25 cellular contexts compared by ENCODE assay signal in genomic region chr6:85977661-85978060, GRCh38.
"Had no signal": no experiment of that assay in that cellular context is flagged by ENCODE, and none has a peak within 500 bp of the region (broad histone marks: within the 10 kb centered on the region; RNA-seq: fewer than 3 reads in every experiment).

No MANE protein-coding gene starts in this region.

- H3K79me2 ChIP-seq: parathyroid adenoma had no signal

- H3K4me1 Mint-ChIP-seq: naive thymus-derived CD8-positive, alpha-beta T cell; nephron; neural crest cell; stimulated activated memory B cell treated with anti-CD40 and anti-IgM and Interleukin-4, amounts not matched to agents 10 μg/mL and 1 μg/mL and 100 μg/mL, for 72 hours; stimulated activated naive CD8-positive, alpha-beta T cell treated with anti-CD3 and anti-CD28 coated beads, Interleukin-15, amount 100 ng/mL, for 72 hours had no signal

- H3K4me3 ChIP-seq: lung, psoas muscle, right atrium auricular region, right lobe of liver, smooth muscle cell, testis, thyroid gland, transverse colon, upper lobe of left lung had no signal

- H3K9me3 ChIP-seq: neutrophil, psoas muscle, right atrium auricular region, right lobe of liver, testis, thyroid gland, transverse colon had no signal

- DNase-seq: hippocampal formation; kidney glomerular epithelial cell; left cardiac atrium; naive thymus-derived CD8-positive, alpha-beta T cell; occipital lobe; psoas muscle; right lobe of liver; stimulated activated CD4-positive, alpha-beta T cell treated with anti-CD3 and anti-CD28 coated beads, Interleukin-1b, Interleukin-23, amount 100 ng/mL, for 48 hours; stimulated activated CD4-positive, alpha-beta T cell treated with anti-CD3 and anti-CD28 coated beads, Interleukin-2, amount 100 ng/mL, for 48 hours; stimulated activated CD4-positive, alpha-beta T cell treated with anti-CD3 and anti-CD28 coated beads, Interleukin-4, amount 100 ng/mL, for 4 hours; stimulated activated CD8-positive, alpha-beta memory T cell treated with anti-CD3 and anti-CD28 coated beads, Interleukin-4, amount 100 ng/mL, for 48 hours; stimulated activated naive CD4-positive, alpha-beta T cell treated with Interleukin-2 at 50 U/mL for 16 hours; stimulated activated naive CD8-positive, alpha-beta T cell treated with anti-CD3 and anti-CD28 coated beads, Interleukin-15, amount 100 ng/mL, for 72 hours; testis; thyroid gland; transverse colon; upper lobe of left lung had no signal

- H3K27me3 Mint-ChIP-seq: stimulated activated memory B cell treated with anti-CD40 and anti-IgM and Interleukin-4, amounts not matched to agents 10 μg/mL and 1 μg/mL and 100 μg/mL, for 72 hours; stimulated activated naive CD8-positive, alpha-beta T cell treated with anti-CD3 and anti-CD28 coated beads, Interleukin-15, amount 100 ng/mL, for 72 hours had no signal

- H3K4me3 Mint-ChIP-seq: naive thymus-derived CD8-positive, alpha-beta T cell; nephron; neural crest cell; stimulated activated memory B cell treated with anti-CD40 and anti-IgM and Interleukin-4, amounts not matched to agents 10 μg/mL and 1 μg/mL and 100 μg/mL, for 72 hours; stimulated activated naive CD8-positive, alpha-beta T cell treated with anti-CD3 and anti-CD28 coated beads, Interleukin-15, amount 100 ng/mL, for 72 hours had no signal

- H3K4me1 ChIP-seq: psoas muscle, right atrium auricular region, right lobe of liver, testis, thyroid gland, transverse colon had no signal

- H3K27ac Mint-ChIP-seq: naive thymus-derived CD8-positive, alpha-beta T cell; nephron; stimulated activated memory B cell treated with anti-CD40 and anti-IgM and Interleukin-4, amounts not matched to agents 10 μg/mL and 1 μg/mL and 100 μg/mL, for 72 hours; stimulated activated naive CD8-positive, alpha-beta T cell treated with anti-CD3 and anti-CD28 coated beads, Interleukin-15, amount 100 ng/mL, for 72 hours had no signal

- H3K27me3 ChIP-seq: neutrophil, right atrium auricular region, right lobe of liver, testis, thyroid gland, transverse colon, upper lobe of left lung had no signal

- H3K27ac ChIP-seq: neutrophil, parathyroid adenoma, psoas muscle, right atrium auricular region, right lobe of liver, testis, thyroid gland, transverse colon, upper lobe of left lung had no signal

- H3K9me3 Mint-ChIP-seq: nephron; stimulated activated memory B cell treated with anti-CD40 and anti-IgM and Interleukin-4, amounts not matched to agents 10 μg/mL and 1 μg/mL and 100 μg/mL, for 72 hours; stimulated activated naive CD8-positive, alpha-beta T cell treated with anti-CD3 and anti-CD28 coated beads, Interleukin-15, amount 100 ng/mL, for 72 hours had no signal

- H3K36me3 ChIP-seq: neutrophil, right atrium auricular region, right lobe of liver, thyroid gland, transverse colon, upper lobe of left lung had no signal

- H3K4me2 ChIP-seq: smooth muscle cell had no signal

- H3K36me3 Mint-ChIP-seq: stimulated activated memory B cell treated with anti-CD40 and anti-IgM and Interleukin-4, amounts not matched to agents 10 μg/mL and 1 μg/mL and 100 μg/mL, for 72 hours had no signal

- H3K9ac ChIP-seq: parathyroid adenoma had no signal
